26 cellular contexts compared by ENCODE assay signal in genomic region chr1:203238535-203238934, GRCh38. TPM values are rescaled to one million over a fixed set of nuclear protein-coding genes. Genes with fewer than 3 reads are reported as not detected.
DNase-seq lines count a peak whose midpoint lies in the region; ATAC-seq, FAIRE-seq and TF ChIP-seq lines count a peak whose summit lies in the region.
"Had no signal": no experiment of that assay in that cellular context is flagged by ENCODE, and none has a peak within 500 bp of the region (broad histone marks: within the 10 kb centered on the region; RNA-seq: fewer than 3 reads in every experiment).

No MANE protein-coding gene starts in this region.

- TF ChIP-seq EP300 in HepG2 (IDR thresholded peaks at IDR 0.05; ENCODE audit: low read depth in 2 of 2, low read length in 2 of 2) = no peak
- no peak for TF ChIP-seq EP300 in HepG2 (CRISPR knock-in tag; IDR thresholded peaks at IDR 0.05; ENCODE audit: borderline replicate concordance)

- H3K4me3 ChIP-seq in HepG2 (replicated peaks in 1 of 3; ENCODE audit: insufficient read depth in 1 of 3, low read depth in 2 of 3, low read length in 3 of 3) (no peak overlapping the region), right lobe of liver (no peak overlapping the region), MM.1S (ENCODE audit: low read length) (peak overlapping the region; percentile 7; the same call in 1 of the 2 replicates), bronchial epithelial cell (ENCODE audit: low read depth, low read length) (no peak overlapping the region)
- no peak overlapping the region for H3K4me3 ChIP-seq in naive thymus-derived CD4-positive, alpha-beta T cell (ENCODE audit: low read length)
- H3K4me3 ChIP-seq: HAP-1 had no signal

- peaks cover 26 to 43% (median 35%) of the 10 kb centered on the region in 5 donors for H3K27me3 Mint-ChIP-seq in naive thymus-derived CD4-positive, alpha-beta T cell

- H3K9me3 Mint-ChIP-seq in naive thymus-derived CD4-positive, alpha-beta T cell = peaks cover 15 to 42% (median 26%) of the 10 kb centered on the region in 11 donors

- H3K27ac ChIP-seq in HepG2 (ENCODE audit: extremely low read length, insufficient read depth, low read length) (no peak overlapping the region), right lobe of liver (no peak overlapping the region), MM.1S (ENCODE audit: low read length) (peak overlapping the region; percentile 71; the same call in 1 of the 2 replicates)
- no peak overlapping the region for H3K27ac ChIP-seq in naive thymus-derived CD4-positive, alpha-beta T cell (ENCODE audit: low read depth, low read length)
- H3K27ac ChIP-seq: 22Rv1 had no signal

- no peak for DNase-seq in HepG2 (ENCODE audit: low spot score)
- no peak for DNase-seq in right lobe of liver
- DNase-seq in MM.1S = peak; percentile 80
- DNase-seq in bronchial epithelial cell (ENCODE audit: low read depth) = no peak
- DNase-seq in naive thymus-derived CD4-positive, alpha-beta T cell = no peak
- no peak for DNase-seq in NCI-H748 (lab: John Stamatoyannopoulos, UW; ENCODE audit: unreplicated experiment)
- DNase-seq in NOMO-1 (lab: John Stamatoyannopoulos, UW; ENCODE audit: unreplicated experiment in 2 of 2) = no peak
- DNase-seq in NCI-H1105 (lab: John Stamatoyannopoulos, UW) = no peak
- DNase-seq: ACHN; AML-193; BE2C; C1 segment of cervical spinal cord; Calu3; CD4-positive, alpha-beta memory T cell; COR-L47; DMS53; GF-D8; GOT3; HFFc6 had no signal

- POLR2A ChIA-PET in HepG2 (lab: Yijun Ruan, JAX) = no interaction called here
- POLR2A ChIA-PET in naive thymus-derived CD4-positive, alpha-beta T cell (lab: Charles Lee) = no interaction called here

- H3K4me3 Mint-ChIP-seq in naive thymus-derived CD4-positive, alpha-beta T cell = no peak overlapping the region
- H3K4me3 Mint-ChIP-seq: CD4-positive, alpha-beta memory T cell; HFFc6 had no signal

- H3K36me3 Mint-ChIP-seq in naive thymus-derived CD4-positive, alpha-beta T cell = peaks cover 2 to 24% (median 5%) of the 10 kb centered on the region in 5 donors

- TF ChIP-seq CTCF in HepG2 (CRISPR knock-in tag; IDR thresholded peaks at IDR 0.05) = no peak
- TF ChIP-seq CTCF in right lobe of liver (IDR thresholded peaks at IDR 0.05) = no peak
- no peak for TF ChIP-seq CTCF in MM.1S (IDR thresholded peaks at IDR 0.05; ENCODE audit: low read length)
- TF ChIP-seq CTCF in bronchial epithelial cell (IDR thresholded peaks at IDR 0.05; ENCODE audit: insufficient read depth, low read length, severe bottlenecking) = no peak

- ATAC-seq in HepG2 (no peak), right lobe of liver (no peak)
- no peak for ATAC-seq in naive thymus-derived CD4-positive, alpha-beta T cell

- TF ChIP-seq POLR2A in HepG2 (IDR thresholded peaks at IDR 0.05; ENCODE audit: insufficient read depth in 1 of 2, low read depth in 2 of 2, low read length in 2 of 2) (no peak), right lobe of liver (IDR thresholded peaks at IDR 0.05) (no peak)

- no peak for TF ChIP-seq RAD21 in HepG2 (CRISPR knock-in tag; IDR thresholded peaks at IDR 0.05)

- H3K4me1 ChIP-seq in HepG2 (ENCODE audit: insufficient read depth, low read length) = no peaks in the 10 kb centered on the region
- H3K4me1 ChIP-seq in right lobe of liver = no peaks in the 10 kb centered on the region
- H3K4me1 ChIP-seq in MM.1S (ENCODE audit: low read length) = peaks cover 35% of the 10 kb centered on the region
- no peaks in the 10 kb centered on the region for H3K4me1 ChIP-seq in naive thymus-derived CD4-positive, alpha-beta T cell (ENCODE audit: control insufficient read depth in 2 of 2, insufficient read depth in 2 of 2, low read length in 2 of 2)
- H3K4me1 ChIP-seq: BE2C, HAP-1 had no signal

- no peaks in the 10 kb centered on the region for H3K9me2 ChIP-seq in MM.1S (replicated peaks; ENCODE audit: insufficient read depth, low read length)

- H3K4me1 Mint-ChIP-seq in naive thymus-derived CD4-positive, alpha-beta T cell = no peaks in the 10 kb centered on the region
- H3K4me1 Mint-ChIP-seq: CD4-positive, alpha-beta memory T cell had no signal

- in situ Hi-C loops in HepG2 (cut with HindIII; ENCODE audit: extremely low pct_ligation_motif_present, low pct_unique_long_range_greater_than_20kb) = no loop called here

- H3K27me3 ChIP-seq in HepG2 (ENCODE audit: control insufficient read depth in 1 of 2, insufficient read depth in 2 of 2, low read length in 2 of 2) (no peaks in the 10 kb centered on the region; a peak in 1 of 5 replicates), right lobe of liver (no peaks in the 10 kb centered on the region), MM.1S (replicated peaks; ENCODE audit: insufficient read depth, low read length) (no peaks in the 10 kb centered on the region), bronchial epithelial cell (ENCODE audit: control insufficient read depth, insufficient read depth, low read length) (peaks cover 2% of the 10 kb centered on the region)
- H3K27me3 ChIP-seq in naive thymus-derived CD4-positive, alpha-beta T cell (ENCODE audit: control insufficient read depth in 2 of 2, insufficient read depth in 2 of 2, low read length in 2 of 2) = no peaks in the 10 kb centered on the region

- H3K4me2 ChIP-seq in HepG2 (ENCODE audit: low read depth, low read length) (no peak overlapping the region), MM.1S (ENCODE audit: low read depth, low read length) (peak overlapping the region; percentile 78)

- no peaks in the 10 kb centered on the region for H3K79me2 ChIP-seq in HepG2 (ENCODE audit: insufficient read depth, low read length)
- H3K79me2 ChIP-seq in MM.1S (ENCODE audit: low read length) = no peaks in the 10 kb centered on the region

- BruUV-seq in HepG2 (replicated peaks; lab: Mats Ljungman, UMichigan) = no TSS peak

- FAIRE-seq in HepG2 (lab: Jason Lieb, UNC) (no peak), bronchial epithelial cell (lab: Jason Lieb, UNC) (peak; percentile 58)
- FAIRE-seq: A204.1, GM12891, H54 had no signal

- H3K9me3 ChIP-seq in HepG2 (ENCODE audit: low read length) (no peaks in the 10 kb centered on the region), right lobe of liver (no peaks in the 10 kb centered on the region), MM.1S (replicated peaks; ENCODE audit: insufficient read depth, low read length) (no peaks in the 10 kb centered on the region)
- peaks cover 0 to 9% (median 0%) of the 10 kb centered on the region in 3 experiments for H3K9me3 ChIP-seq in naive thymus-derived CD4-positive, alpha-beta T cell (ENCODE audit: control insufficient read depth in 2 of 3, low read length in 3 of 3)

- CTCF ChIA-PET in HepG2 (lab: Yijun Ruan, JAX; ENCODE audit: low intra/inter-chr PET ratio, low total read pairs) = no interaction called here
- CTCF ChIA-PET in naive thymus-derived CD4-positive, alpha-beta T cell (lab: Charles Lee) = interaction anchor here (0.6 kb wide), 1 partner anchor 24 kb away, joined by 3 read pairs; no protein-coding TSS in a partner anchor

- no peaks in the 10 kb centered on the region for H3K36me3 ChIP-seq in HepG2 (replicated peaks in 1 of 2; ENCODE audit: control insufficient read depth in 1 of 2, insufficient read depth in 2 of 2, low read length in 2 of 2)
- no peaks in the 10 kb centered on the region for H3K36me3 ChIP-seq in right lobe of liver
- H3K36me3 ChIP-seq in MM.1S (replicated peaks; ENCODE audit: insufficient read depth, low read length) = no peaks in the 10 kb centered on the region
- H3K36me3 ChIP-seq in bronchial epithelial cell (ENCODE audit: control insufficient read depth, insufficient read depth, low read length) = no peaks in the 10 kb centered on the region
- no peaks in the 10 kb centered on the region for H3K36me3 ChIP-seq in naive thymus-derived CD4-positive, alpha-beta T cell (ENCODE audit: control insufficient read depth in 2 of 3, insufficient read depth in 3 of 3, low read length in 3 of 3)
- H3K36me3 ChIP-seq: BE2C, HAP-1 had no signal

- H3K27ac Mint-ChIP-seq in naive thymus-derived CD4-positive, alpha-beta T cell = no peak overlapping the region
- H3K27ac Mint-ChIP-seq: CD4-positive, alpha-beta memory T cell; HFFc6 had no signal

- H3K9ac ChIP-seq in HepG2 (ENCODE audit: insufficient read depth, low read depth, low read length) = no peak overlapping the region
- H3K9ac ChIP-seq in MM.1S (ENCODE audit: low read length) = peak overlapping the region; percentile 29; the same call in 1 of the 2 replicates

- intact Hi-C loops in HepG2 (cut with micrococcal nuclease; ENCODE audit: unreplicated experiment) = no loop called here
- intact Hi-C loops in right lobe of liver (cut with DNase I) = no loop called here
- intact Hi-C loops in naive thymus-derived CD4-positive, alpha-beta T cell (cut with micrococcal nuclease) = no loop called here

- H4K20me1 ChIP-seq in HepG2 (ENCODE audit: insufficient read depth, low read length) (no peaks in the 10 kb centered on the region), MM.1S (ENCODE audit: insufficient read depth, low read length) (no peaks in the 10 kb centered on the region)

- H2AFZ ChIP-seq in HepG2 (ENCODE audit: low read length) = no peak overlapping the region
- peak overlapping the region; percentile 63; the same call in 1 of the 2 replicates for H2AFZ ChIP-seq in MM.1S (ENCODE audit: low read length)

- peaks cover 21% of the 10 kb centered on the region for H3F3A ChIP-seq in MM.1S (ENCODE audit: insufficient read depth, low read length)

RNA-seq across cellular contexts. Expression of gene CHIT1, which starts 9.1 kb away (rescaled TPM):
- total RNA-seq in HepG2 (2016; rRNA removed; fragmentation: Illumina TruSeq; extraction: Trizol) = not detected in 2 replicates
- total RNA-seq in HepG2 (2016; cell fraction: cytosol; rRNA removed; fragmentation: Illumina TruSeq; extraction: Trizol; ENCODE audit: low read depth) = not detected in 2 replicates
- not detected in 2 replicates for total RNA-seq in HepG2 (2016; cell fraction: insoluble cytoplasmic fraction; rRNA removed; fragmentation: Illumina TruSeq; extraction: Trizol)
- total RNA-seq in HepG2 (2016; cell fraction: membrane; rRNA removed; fragmentation: Illumina TruSeq; extraction: Trizol) = not detected in 2 replicates
- not detected in 2 replicates for total RNA-seq in HepG2 (2016; cell fraction: nucleus; rRNA removed; fragmentation: Illumina TruSeq; extraction: Trizol)
- polyA plus RNA-seq in HepG2 (2011; rRNA removed) = not detected in 2 replicates
- polyA plus RNA-seq in HepG2 (2011; cell fraction: cytosol; rRNA removed) = not detected in 2 replicates
- not detected in 2 replicates for polyA plus RNA-seq in HepG2 (2011; cell fraction: nucleus; rRNA removed)
- not detected in 2 replicates for polyA plus RNA-seq in HepG2 (2012)
- not detected in 2 replicates for polyA plus RNA-seq in HepG2 (2016; cell fraction: cytosol; fragmentation: Illumina TruSeq; extraction: Trizol; ENCODE audit: low read depth)
- not detected in 2 replicates for polyA plus RNA-seq in HepG2 (2016; cell fraction: insoluble cytoplasmic fraction; fragmentation: Illumina TruSeq; extraction: Trizol; ENCODE audit: low read depth)
- polyA plus RNA-seq in HepG2 (2016; cell fraction: membrane; fragmentation: Illumina TruSeq; extraction: Trizol; ENCODE audit: low read depth) = not detected in 2 replicates
- polyA plus RNA-seq in HepG2 (2016; cell fraction: nucleus; fragmentation: Illumina TruSeq; extraction: Trizol; ENCODE audit: insufficient read depth, low read depth) = not detected in 2 replicates
- polyA minus RNA-seq in HepG2 (2011; rRNA and poly(A)+ RNA removed; ENCODE audit: low replicate concordance) = 0.16 TPM in 1 of 2 replicates, not detected in the other
- polyA minus RNA-seq in HepG2 (2011; cell fraction: cytosol; rRNA and poly(A)+ RNA removed) = not detected in 2 replicates
- not detected in 2 replicates for polyA minus RNA-seq in HepG2 (2011; cell fraction: nucleus; rRNA and poly(A)+ RNA removed)
- under 1 TPM in 3 of 6 experiments, not detected in 3; 0.46 to 0.61 (median 0.46) TPM for total RNA-seq in right lobe of liver
- under 0.01 TPM in 2 replicates for total RNA-seq in bronchial epithelial cell
- total RNA-seq in naive thymus-derived CD4-positive, alpha-beta T cell = 1 to 10 TPM in 4 of 5 experiments, under 1 TPM in 1; 0.76 to 2.2 (median 1.1) TPM
- polyA plus RNA-seq in naive thymus-derived CD4-positive, alpha-beta T cell = not detected
- total RNA-seq: Calu3, Daoy, G401, HFFc6 had no signal
- polyA plus RNA-seq: CD4-positive, alpha-beta memory T cell had no signal

RNA-seq across cellular contexts. Expression of gene CHI3L1, which starts 52.0 kb away (rescaled TPM):
- 0.13 TPM in 1 of 2 replicates, not detected in the other for total RNA-seq in HepG2 (2016; rRNA removed; fragmentation: Illumina TruSeq; extraction: Trizol)
- total RNA-seq in HepG2 (2016; cell fraction: cytosol; rRNA removed; fragmentation: Illumina TruSeq; extraction: Trizol; ENCODE audit: low read depth) = not detected in 2 replicates
- total RNA-seq in HepG2 (2016; cell fraction: insoluble cytoplasmic fraction; rRNA removed; fragmentation: Illumina TruSeq; extraction: Trizol) = 0.17 TPM in 1 of 2 replicates, not detected in the other
- not detected in 2 replicates for total RNA-seq in HepG2 (2016; cell fraction: membrane; rRNA removed; fragmentation: Illumina TruSeq; extraction: Trizol)
- total RNA-seq in HepG2 (2016; cell fraction: nucleus; rRNA removed; fragmentation: Illumina TruSeq; extraction: Trizol) = not detected in 2 replicates
- 0.09 and 0.17 TPM in 2 replicates for polyA plus RNA-seq in HepG2 (2011; rRNA removed)
- polyA plus RNA-seq in HepG2 (2011; cell fraction: cytosol; rRNA removed) = 0.13 TPM in 2 replicates
- 0.12 and 0.35 TPM in 2 replicates for polyA plus RNA-seq in HepG2 (2011; cell fraction: nucleus; rRNA removed)
- polyA plus RNA-seq in HepG2 (2012) = not detected in 2 replicates
- polyA plus RNA-seq in HepG2 (2016; cell fraction: cytosol; fragmentation: Illumina TruSeq; extraction: Trizol; ENCODE audit: low read depth) = not detected in 2 replicates
- not detected in 2 replicates for polyA plus RNA-seq in HepG2 (2016; cell fraction: insoluble cytoplasmic fraction; fragmentation: Illumina TruSeq; extraction: Trizol; ENCODE audit: low read depth)
- not detected in 2 replicates for polyA plus RNA-seq in HepG2 (2016; cell fraction: membrane; fragmentation: Illumina TruSeq; extraction: Trizol; ENCODE audit: low read depth)
- polyA plus RNA-seq in HepG2 (2016; cell fraction: nucleus; fragmentation: Illumina TruSeq; extraction: Trizol; ENCODE audit: insufficient read depth, low read depth) = 0.41 TPM in 1 of 2 replicates, not detected in the other
- polyA minus RNA-seq in HepG2 (2011; rRNA and poly(A)+ RNA removed; ENCODE audit: low replicate concordance) = not detected in 2 replicates
- polyA minus RNA-seq in HepG2 (2011; cell fraction: cytosol; rRNA and poly(A)+ RNA removed) = not detected in 2 replicates
- not detected in 2 replicates for polyA minus RNA-seq in HepG2 (2011; cell fraction: nucleus; rRNA and poly(A)+ RNA removed)
- total RNA-seq in right lobe of liver = 100 to 1,000 TPM in 3 of 6 experiments, 10 to 100 TPM in 2, 1 to 10 TPM in 1; 2.8 to 397 (median 219) TPM
- total RNA-seq in bronchial epithelial cell = 0.79 and 1.7 TPM in 2 replicates
- 1 to 10 TPM in 1 of 5 experiments, under 1 TPM in 1, not detected in 3; 0.32 to 1.3 TPM for total RNA-seq in naive thymus-derived CD4-positive, alpha-beta T cell
- not detected for polyA plus RNA-seq in naive thymus-derived CD4-positive, alpha-beta T cell
- total RNA-seq: Calu3, Daoy, HFFc6 had no signal
- polyA plus RNA-seq: CD4-positive, alpha-beta memory T cell had no signal
